ENCODE assay signal across 1 cellular context in the genomic region with DNA sequence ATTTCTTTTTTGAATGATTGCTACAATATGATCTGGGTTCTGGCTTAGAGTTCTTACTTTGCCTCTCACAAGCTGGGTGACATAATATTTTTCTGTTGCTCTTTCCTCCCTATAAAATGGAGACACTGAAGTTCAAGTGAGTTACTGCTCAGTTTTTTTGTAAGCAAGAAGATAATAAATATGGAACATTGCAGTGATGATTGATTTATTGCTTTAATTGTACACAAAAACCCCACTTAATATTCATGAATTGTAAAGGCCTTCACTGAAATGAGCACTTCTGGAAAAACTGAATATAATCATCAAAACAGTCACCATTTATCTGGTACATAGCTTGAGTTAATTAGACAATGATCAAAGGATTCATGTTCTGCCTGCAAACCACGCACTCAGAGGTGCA.
TF ChIP-seq lines count a peak whose summit lies in the region.

No MANE protein-coding gene starts in this region.

TF ChIP-seq in K562, 482 proteins besides CTCF, POLR2A, EP300 and RAD21 (continued from another document):
- TF ChIP-seq, protein P1, sequence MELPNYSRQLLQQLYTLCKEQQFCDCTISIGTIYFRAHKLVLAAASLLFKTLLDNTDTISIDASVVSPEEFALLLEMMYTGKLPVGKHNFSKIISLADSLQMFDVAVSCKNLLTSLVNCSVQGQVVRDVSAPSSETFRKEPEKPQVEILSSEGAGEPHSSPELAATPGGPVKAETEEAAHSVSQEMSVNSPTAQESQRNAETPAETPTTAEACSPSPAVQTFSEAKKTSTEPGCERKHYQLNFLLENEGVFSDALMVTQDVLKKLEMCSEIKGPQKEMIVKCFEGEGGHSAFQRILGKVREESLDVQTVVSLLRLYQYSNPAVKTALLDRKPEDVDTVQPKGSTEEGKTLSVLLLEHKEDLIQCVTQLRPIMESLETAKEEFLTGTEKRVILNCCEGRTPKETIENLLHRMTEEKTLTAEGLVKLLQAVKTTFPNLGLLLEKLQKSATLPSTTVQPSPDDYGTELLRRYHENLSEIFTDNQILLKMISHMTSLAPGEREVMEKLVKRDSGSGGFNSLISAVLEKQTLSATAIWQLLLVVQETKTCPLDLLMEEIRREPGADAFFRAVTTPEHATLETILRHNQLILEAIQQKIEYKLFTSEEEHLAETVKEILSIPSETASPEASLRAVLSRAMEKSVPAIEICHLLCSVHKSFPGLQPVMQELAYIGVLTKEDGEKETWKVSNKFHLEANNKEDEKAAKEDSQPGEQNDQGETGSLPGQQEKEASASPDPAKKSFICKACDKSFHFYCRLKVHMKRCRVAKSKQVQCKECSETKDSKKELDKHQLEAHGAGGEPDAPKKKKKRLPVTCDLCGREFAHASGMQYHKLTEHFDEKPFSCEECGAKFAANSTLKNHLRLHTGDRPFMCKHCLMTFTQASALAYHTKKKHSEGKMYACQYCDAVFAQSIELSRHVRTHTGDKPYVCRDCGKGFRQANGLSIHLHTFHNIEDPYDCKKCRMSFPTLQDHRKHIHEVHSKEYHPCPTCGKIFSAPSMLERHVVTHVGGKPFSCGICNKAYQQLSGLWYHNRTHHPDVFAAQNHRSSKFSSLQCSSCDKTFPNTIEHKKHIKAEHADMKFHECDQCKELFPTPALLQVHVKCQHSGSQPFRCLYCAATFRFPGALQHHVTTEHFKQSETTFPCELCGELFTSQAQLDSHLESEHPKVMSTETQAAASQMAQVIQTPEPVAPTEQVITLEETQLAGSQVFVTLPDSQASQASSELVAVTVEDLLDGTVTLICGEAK (IDR thresholded peaks at IDR 0.05): no peak
- TF ChIP-seq, protein P1 (CRISPR knock-in tag; IDR thresholded peaks at IDR 0.05): no peak
- TF ChIP-seq, protein P2, sequence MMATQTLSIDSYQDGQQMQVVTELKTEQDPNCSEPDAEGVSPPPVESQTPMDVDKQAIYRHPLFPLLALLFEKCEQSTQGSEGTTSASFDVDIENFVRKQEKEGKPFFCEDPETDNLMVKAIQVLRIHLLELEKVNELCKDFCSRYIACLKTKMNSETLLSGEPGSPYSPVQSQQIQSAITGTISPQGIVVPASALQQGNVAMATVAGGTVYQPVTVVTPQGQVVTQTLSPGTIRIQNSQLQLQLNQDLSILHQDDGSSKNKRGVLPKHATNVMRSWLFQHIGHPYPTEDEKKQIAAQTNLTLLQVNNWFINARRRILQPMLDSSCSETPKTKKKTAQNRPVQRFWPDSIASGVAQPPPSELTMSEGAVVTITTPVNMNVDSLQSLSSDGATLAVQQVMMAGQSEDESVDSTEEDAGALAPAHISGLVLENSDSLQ (IDR thresholded peaks at IDR 0.05): peak; percentile 43; the same call in 1 of the 2 replicates
- TF ChIP-seq HDAC8 (tag; IDR thresholded peaks at IDR 0.05): no peak
- TF ChIP-seq ZFX (CRISPR knock-in tag; IDR thresholded peaks at IDR 0.05): no peak
- TF ChIP-seq, protein P3, sequence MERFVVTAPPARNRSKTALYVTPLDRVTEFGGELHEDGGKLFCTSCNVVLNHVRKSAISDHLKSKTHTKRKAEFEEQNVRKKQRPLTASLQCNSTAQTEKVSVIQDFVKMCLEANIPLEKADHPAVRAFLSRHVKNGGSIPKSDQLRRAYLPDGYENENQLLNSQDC (CRISPR knock-in tag; IDR thresholded peaks at IDR 0.05): no peak
- no peak for TF ChIP-seq ZNF12 (CRISPR knock-in tag; IDR thresholded peaks at IDR 0.05)
- TF ChIP-seq, protein P4, sequence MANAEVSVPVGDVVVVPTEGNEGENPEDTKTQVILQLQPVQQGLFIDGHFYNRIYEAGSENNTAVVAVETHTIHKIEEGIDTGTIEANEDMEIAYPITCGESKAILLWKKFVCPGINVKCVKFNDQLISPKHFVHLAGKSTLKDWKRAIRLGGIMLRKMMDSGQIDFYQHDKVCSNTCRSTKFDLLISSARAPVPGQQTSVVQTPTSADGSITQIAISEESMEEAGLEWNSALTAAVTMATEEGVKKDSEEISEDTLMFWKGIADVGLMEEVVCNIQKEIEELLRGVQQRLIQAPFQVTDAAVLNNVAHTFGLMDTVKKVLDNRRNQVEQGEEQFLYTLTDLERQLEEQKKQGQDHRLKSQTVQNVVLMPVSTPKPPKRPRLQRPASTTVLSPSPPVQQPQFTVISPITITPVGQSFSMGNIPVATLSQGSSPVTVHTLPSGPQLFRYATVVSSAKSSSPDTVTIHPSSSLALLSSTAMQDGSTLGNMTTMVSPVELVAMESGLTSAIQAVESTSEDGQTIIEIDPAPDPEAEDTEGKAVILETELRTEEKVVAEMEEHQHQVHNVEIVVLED (CRISPR knock-in tag; IDR thresholded peaks at IDR 0.05): no peak
- TF ChIP-seq CBX5 (IDR thresholded peaks at IDR 0.05; ENCODE audit: borderline replicate concordance, low read depth): no peak
- TF ChIP-seq NCOA4 (IDR thresholded peaks at IDR 0.05; ENCODE audit: partially characterized antibody): no peak
- TF ChIP-seq, protein P5, sequence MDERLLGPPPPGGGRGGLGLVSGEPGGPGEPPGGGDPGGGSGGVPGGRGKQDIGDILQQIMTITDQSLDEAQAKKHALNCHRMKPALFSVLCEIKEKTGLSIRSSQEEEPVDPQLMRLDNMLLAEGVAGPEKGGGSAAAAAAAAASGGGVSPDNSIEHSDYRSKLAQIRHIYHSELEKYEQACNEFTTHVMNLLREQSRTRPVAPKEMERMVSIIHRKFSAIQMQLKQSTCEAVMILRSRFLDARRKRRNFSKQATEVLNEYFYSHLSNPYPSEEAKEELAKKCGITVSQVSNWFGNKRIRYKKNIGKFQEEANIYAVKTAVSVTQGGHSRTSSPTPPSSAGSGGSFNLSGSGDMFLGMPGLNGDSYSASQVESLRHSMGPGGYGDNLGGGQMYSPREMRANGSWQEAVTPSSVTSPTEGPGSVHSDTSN (CRISPR knock-in tag; IDR thresholded peaks at IDR 0.05; ENCODE audit: low read depth): no peak
- TF ChIP-seq, protein P5 (tag; conservative IDR thresholded peaks at IDR 0.05; ENCODE audit: low read depth): peak; percentile 72
- TF ChIP-seq, protein P6, sequence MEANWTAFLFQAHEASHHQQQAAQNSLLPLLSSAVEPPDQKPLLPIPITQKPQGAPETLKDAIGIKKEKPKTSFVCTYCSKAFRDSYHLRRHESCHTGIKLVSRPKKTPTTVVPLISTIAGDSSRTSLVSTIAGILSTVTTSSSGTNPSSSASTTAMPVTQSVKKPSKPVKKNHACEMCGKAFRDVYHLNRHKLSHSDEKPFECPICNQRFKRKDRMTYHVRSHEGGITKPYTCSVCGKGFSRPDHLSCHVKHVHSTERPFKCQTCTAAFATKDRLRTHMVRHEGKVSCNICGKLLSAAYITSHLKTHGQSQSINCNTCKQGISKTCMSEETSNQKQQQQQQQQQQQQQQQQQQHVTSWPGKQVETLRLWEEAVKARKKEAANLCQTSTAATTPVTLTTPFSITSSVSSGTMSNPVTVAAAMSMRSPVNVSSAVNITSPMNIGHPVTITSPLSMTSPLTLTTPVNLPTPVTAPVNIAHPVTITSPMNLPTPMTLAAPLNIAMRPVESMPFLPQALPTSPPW (CRISPR knock-in tag; IDR thresholded peaks at IDR 0.05): no peak
- TF ChIP-seq BRD4 (IDR thresholded peaks at IDR 0.05): no peak
- TF ChIP-seq MAFG (tag; conservative IDR thresholded peaks at IDR 0.05): no peak
- TF ChIP-seq, protein P7, sequence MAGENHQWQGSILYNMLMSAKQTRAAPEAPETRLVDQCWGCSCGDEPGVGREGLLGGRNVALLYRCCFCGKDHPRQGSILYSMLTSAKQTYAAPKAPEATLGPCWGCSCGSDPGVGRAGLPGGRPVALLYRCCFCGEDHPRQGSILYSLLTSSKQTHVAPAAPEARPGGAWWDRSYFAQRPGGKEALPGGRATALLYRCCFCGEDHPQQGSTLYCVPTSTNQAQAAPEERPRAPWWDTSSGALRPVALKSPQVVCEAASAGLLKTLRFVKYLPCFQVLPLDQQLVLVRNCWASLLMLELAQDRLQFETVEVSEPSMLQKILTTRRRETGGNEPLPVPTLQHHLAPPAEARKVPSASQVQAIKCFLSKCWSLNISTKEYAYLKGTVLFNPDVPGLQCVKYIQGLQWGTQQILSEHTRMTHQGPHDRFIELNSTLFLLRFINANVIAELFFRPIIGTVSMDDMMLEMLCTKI (IDR thresholded peaks at IDR 0.05; ENCODE audit: partially characterized antibody): no peak
- no peak for TF ChIP-seq ZBTB17 (CRISPR knock-in tag; IDR thresholded peaks at IDR 0.05)
- TF ChIP-seq, protein P8, sequence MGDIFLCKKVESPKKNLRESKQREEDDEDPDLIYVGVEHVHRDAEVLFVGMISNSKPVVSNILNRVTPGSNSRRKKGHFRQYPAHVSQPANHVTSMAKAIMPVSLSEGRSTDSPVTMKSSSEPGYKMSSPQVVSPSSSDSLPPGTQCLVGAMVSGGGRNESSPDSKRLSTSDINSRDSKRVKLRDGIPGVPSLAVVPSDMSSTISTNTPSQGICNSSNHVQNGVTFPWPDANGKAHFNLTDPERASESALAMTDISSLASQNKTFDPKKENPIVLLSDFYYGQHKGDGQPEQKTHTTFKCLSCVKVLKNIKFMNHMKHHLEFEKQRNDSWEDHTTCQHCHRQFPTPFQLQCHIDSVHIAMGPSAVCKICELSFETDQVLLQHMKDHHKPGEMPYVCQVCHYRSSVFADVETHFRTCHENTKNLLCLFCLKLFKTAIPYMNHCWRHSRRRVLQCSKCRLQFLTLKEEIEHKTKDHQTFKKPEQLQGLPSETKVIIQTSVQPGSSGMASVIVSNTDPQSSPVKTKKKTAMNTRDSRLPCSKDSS (IDR thresholded peaks at IDR 0.05; ENCODE audit: low read depth, partially characterized antibody): no peak
- no peak for TF ChIP-seq ZNF354B (CRISPR knock-in tag; IDR thresholded peaks at IDR 0.05)
TF ChIP-seq in K562: peak in this region for 3.
